ENCODE assay signal across 1 cellular context in the genomic region with DNA sequence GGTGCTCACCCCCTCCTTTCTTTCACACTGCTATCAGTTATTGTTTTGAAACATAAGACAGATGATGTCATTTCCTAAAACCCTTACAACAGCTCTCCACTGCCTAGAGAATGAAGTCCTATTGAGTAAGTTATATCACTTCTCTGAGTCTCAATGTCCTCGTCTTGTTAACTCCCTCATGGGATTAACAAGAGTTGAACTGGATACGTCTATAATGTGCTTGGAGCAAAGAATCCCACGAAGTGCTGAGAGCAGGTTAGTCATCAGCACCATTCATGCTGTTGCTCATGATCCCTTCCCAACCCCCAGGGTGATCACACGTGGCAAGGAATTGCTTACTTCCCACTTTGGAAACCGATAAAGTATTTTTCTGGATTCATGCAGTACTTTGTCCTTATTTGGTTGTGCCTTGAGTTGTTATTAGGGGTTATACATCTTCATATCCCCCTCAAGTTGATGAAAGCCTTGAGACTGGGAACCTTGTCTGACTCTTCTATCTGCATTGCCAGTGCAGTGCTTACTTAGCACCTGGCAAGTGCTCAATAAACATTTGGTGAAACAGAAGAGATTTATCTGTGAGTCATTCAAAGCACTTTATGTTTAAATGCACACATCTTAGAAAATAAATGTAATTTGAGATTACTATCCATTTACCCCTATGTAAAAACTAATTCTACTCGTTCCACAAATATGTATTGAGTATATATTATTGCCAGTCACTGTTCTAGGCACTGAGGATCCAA.
TF ChIP-seq lines count a peak whose summit lies in the region.

No MANE protein-coding gene starts in this region.

TF ChIP-seq in HEK293, 187 proteins besides CTCF, POLR2A, EP300 and RAD21 (continued from another document and continues in another):
- TF ChIP-seq ZBTB6 (tag by site-specific recombination; IDR thresholded peaks at IDR 0.05), result no peak
- TF ChIP-seq ZNF146 (tag by site-specific recombination; IDR thresholded peaks at IDR 0.05), result no peak
- no peak for TF ChIP-seq IKZF3 (tag by site-specific recombination; IDR thresholded peaks at IDR 0.05)
- TF ChIP-seq, protein P1, sequence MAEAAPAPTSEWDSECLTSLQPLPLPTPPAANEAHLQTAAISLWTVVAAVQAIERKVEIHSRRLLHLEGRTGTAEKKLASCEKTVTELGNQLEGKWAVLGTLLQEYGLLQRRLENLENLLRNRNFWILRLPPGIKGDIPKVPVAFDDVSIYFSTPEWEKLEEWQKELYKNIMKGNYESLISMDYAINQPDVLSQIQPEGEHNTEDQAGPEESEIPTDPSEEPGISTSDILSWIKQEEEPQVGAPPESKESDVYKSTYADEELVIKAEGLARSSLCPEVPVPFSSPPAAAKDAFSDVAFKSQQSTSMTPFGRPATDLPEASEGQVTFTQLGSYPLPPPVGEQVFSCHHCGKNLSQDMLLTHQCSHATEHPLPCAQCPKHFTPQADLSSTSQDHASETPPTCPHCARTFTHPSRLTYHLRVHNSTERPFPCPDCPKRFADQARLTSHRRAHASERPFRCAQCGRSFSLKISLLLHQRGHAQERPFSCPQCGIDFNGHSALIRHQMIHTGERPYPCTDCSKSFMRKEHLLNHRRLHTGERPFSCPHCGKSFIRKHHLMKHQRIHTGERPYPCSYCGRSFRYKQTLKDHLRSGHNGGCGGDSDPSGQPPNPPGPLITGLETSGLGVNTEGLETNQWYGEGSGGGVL (tag by site-specific recombination; IDR thresholded peaks at IDR 0.05), result peak; percentile 63
- TF ChIP-seq ZBTB1 (tag by site-specific recombination; IDR thresholded peaks at IDR 0.05), result no peak
- no peak for TF ChIP-seq ZBTB26 (tag by site-specific recombination; optimal IDR thresholded peaks at IDR 0.05)
- TF ChIP-seq GLIS1 (tag by site-specific recombination; IDR thresholded peaks at IDR 0.05), result 0 out of 2 replicates have a peak, but pooled peaks have one; percentile 12
- TF ChIP-seq SP7 (tag by site-specific recombination; IDR thresholded peaks at IDR 0.05), result no peak
- TF ChIP-seq ZNF221 (tag by site-specific recombination; IDR thresholded peaks at IDR 0.05; ENCODE audit: borderline replicate concordance), result no peak
- TF ChIP-seq, protein P2, sequence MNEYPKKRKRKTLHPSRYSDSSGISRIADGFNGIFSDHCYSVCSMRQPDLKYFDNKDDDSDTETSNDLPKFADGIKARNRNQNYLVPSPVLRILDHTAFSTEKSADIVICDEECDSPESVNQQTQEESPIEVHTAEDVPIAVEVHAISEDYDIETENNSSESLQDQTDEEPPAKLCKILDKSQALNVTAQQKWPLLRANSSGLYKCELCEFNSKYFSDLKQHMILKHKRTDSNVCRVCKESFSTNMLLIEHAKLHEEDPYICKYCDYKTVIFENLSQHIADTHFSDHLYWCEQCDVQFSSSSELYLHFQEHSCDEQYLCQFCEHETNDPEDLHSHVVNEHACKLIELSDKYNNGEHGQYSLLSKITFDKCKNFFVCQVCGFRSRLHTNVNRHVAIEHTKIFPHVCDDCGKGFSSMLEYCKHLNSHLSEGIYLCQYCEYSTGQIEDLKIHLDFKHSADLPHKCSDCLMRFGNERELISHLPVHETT (tag by site-specific recombination; IDR thresholded peaks at IDR 0.05), result no peak
- TF ChIP-seq ZFP41 (tag by site-specific recombination; IDR thresholded peaks at IDR 0.05; ENCODE audit: borderline replicate concordance), result no peak
- no peak for TF ChIP-seq SP3 (tag by site-specific recombination; IDR thresholded peaks at IDR 0.05)
- no peak for TF ChIP-seq ZNF248 (tag by site-specific recombination; IDR thresholded peaks at IDR 0.05)
- TF ChIP-seq ZIC2 (tag by site-specific recombination; IDR thresholded peaks at IDR 0.05), result no peak
- no peak for TF ChIP-seq ZNF521 (tag by site-specific recombination; IDR thresholded peaks at IDR 0.05)
- TF ChIP-seq ZNF223 (tag by site-specific recombination; IDR thresholded peaks at IDR 0.05), result no peak
- TF ChIP-seq ZNF544 (tag by site-specific recombination; IDR thresholded peaks at IDR 0.05), result no peak
- TF ChIP-seq ZSCAN30 (tag by site-specific recombination; IDR thresholded peaks at IDR 0.05), result no peak
- TF ChIP-seq ZNF19 (tag by site-specific recombination; IDR thresholded peaks at IDR 0.05; ENCODE audit: low read depth), result no peak
- no peak for TF ChIP-seq GLI2 (tag by site-specific recombination; IDR thresholded peaks at IDR 0.05; ENCODE audit: borderline replicate concordance, low read depth)
- no peak for TF ChIP-seq ELK4 (IDR thresholded peaks at IDR 0.05; ENCODE audit: borderline replicate concordance, low read depth, low read length)
- no peak for TF ChIP-seq ZNF658 (tag by site-specific recombination; IDR thresholded peaks at IDR 0.05)
- no peak for TF ChIP-seq GFI1B (tag by site-specific recombination; IDR thresholded peaks at IDR 0.05)
- 0 out of 2 replicates have a peak, but pooled peaks have one; percentile 25 for TF ChIP-seq ZNF558 (tag by site-specific recombination; IDR thresholded peaks at IDR 0.05)
- no peak for TF ChIP-seq ZNF549 (tag by site-specific recombination; IDR thresholded peaks at IDR 0.05)
- TF ChIP-seq ZNF292 (tag by site-specific recombination; IDR thresholded peaks at IDR 0.05; ENCODE audit: borderline replicate concordance, low read depth), result no peak
- TF ChIP-seq, protein P3, sequence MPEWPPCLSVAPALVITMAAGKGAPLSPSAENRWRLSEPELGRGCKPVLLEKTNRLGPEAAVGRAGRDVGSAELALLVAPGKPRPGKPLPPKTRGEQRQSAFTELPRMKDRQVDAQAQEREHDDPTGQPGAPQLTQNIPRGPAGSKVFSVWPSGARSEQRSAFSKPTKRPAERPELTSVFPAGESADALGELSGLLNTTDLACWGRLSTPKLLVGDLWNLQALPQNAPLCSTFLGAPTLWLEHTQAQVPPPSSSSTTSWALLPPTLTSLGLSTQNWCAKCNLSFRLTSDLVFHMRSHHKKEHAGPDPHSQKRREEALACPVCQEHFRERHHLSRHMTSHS (tag by site-specific recombination; IDR thresholded peaks at IDR 0.05), result no peak
- TF ChIP-seq INSM2 (tag by site-specific recombination; IDR thresholded peaks at IDR 0.05), result no peak
- TF ChIP-seq ZNF621 (tag by site-specific recombination; IDR thresholded peaks at IDR 0.05), result no peak
- no peak for TF ChIP-seq ZFHX2 (tag by site-specific recombination; conservative IDR thresholded peaks at IDR 0.05)
- no peak for TF ChIP-seq ZNF354C (tag by site-specific recombination; IDR thresholded peaks at IDR 0.05; ENCODE audit: borderline replicate concordance, low read depth)
- TF ChIP-seq, protein P4, sequence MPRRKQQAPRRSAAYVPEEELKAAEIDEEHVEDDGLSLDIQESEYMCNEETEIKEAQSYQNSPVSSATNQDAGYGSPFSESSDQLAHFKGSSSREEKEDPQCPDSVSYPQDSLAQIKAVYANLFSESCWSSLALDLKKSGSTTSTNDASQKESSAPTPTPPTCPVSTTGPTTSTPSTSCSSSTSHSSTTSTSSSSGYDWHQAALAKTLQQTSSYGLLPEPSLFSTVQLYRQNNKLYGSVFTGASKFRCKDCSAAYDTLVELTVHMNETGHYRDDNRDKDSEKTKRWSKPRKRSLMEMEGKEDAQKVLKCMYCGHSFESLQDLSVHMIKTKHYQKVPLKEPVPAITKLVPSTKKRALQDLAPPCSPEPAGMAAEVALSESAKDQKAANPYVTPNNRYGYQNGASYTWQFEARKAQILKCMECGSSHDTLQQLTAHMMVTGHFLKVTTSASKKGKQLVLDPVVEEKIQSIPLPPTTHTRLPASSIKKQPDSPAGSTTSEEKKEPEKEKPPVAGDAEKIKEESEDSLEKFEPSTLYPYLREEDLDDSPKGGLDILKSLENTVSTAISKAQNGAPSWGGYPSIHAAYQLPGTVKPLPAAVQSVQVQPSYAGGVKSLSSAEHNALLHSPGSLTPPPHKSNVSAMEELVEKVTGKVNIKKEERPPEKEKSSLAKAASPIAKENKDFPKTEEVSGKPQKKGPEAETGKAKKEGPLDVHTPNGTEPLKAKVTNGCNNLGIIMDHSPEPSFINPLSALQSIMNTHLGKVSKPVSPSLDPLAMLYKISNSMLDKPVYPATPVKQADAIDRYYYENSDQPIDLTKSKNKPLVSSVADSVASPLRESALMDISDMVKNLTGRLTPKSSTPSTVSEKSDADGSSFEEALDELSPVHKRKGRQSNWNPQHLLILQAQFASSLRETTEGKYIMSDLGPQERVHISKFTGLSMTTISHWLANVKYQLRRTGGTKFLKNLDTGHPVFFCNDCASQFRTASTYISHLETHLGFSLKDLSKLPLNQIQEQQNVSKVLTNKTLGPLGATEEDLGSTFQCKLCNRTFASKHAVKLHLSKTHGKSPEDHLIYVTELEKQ (tag by site-specific recombination; IDR thresholded peaks at IDR 0.05; ENCODE audit: borderline replicate concordance), result no peak
- TF ChIP-seq ZBTB8A (tag by site-specific recombination; IDR thresholded peaks at IDR 0.05), result no peak
- TF ChIP-seq PRDM1 (tag by site-specific recombination; IDR thresholded peaks at IDR 0.05), result no peak
- TF ChIP-seq ZNF670 (tag by site-specific recombination; IDR thresholded peaks at IDR 0.05; ENCODE audit: low read depth), result no peak
- TF ChIP-seq ZSCAN4 (tag by site-specific recombination; IDR thresholded peaks at IDR 0.05), result no peak
- TF ChIP-seq TRIM28 (IDR thresholded peaks at IDR 0.05; ENCODE audit: borderline replicate concordance, low read length), result peak; percentile 88; the same call in 1 of the 2 replicates
- no peak for TF ChIP-seq RBAK (tag by site-specific recombination; IDR thresholded peaks at IDR 0.05)
- no peak for TF ChIP-seq WT1 (tag by site-specific recombination; IDR thresholded peaks at IDR 0.05)
- no peak for TF ChIP-seq ZNF48 (tag by site-specific recombination; IDR thresholded peaks at IDR 0.05)
- TF ChIP-seq ZBTB20 (tag by site-specific recombination; IDR thresholded peaks at IDR 0.05), result 0 out of 2 replicates have a peak, but pooled peaks have one; percentile 11
- TF ChIP-seq ZNF501 (tag by site-specific recombination; IDR thresholded peaks at IDR 0.05), result no peak
- no peak for TF ChIP-seq OSR2 (tag by site-specific recombination; IDR thresholded peaks at IDR 0.05)
- TF ChIP-seq MZF1 (tag by site-specific recombination; IDR thresholded peaks at IDR 0.05; ENCODE audit: borderline replicate concordance), result peak; percentile 53; the same call in 1 of the 2 replicates
- TF ChIP-seq, protein P5, sequence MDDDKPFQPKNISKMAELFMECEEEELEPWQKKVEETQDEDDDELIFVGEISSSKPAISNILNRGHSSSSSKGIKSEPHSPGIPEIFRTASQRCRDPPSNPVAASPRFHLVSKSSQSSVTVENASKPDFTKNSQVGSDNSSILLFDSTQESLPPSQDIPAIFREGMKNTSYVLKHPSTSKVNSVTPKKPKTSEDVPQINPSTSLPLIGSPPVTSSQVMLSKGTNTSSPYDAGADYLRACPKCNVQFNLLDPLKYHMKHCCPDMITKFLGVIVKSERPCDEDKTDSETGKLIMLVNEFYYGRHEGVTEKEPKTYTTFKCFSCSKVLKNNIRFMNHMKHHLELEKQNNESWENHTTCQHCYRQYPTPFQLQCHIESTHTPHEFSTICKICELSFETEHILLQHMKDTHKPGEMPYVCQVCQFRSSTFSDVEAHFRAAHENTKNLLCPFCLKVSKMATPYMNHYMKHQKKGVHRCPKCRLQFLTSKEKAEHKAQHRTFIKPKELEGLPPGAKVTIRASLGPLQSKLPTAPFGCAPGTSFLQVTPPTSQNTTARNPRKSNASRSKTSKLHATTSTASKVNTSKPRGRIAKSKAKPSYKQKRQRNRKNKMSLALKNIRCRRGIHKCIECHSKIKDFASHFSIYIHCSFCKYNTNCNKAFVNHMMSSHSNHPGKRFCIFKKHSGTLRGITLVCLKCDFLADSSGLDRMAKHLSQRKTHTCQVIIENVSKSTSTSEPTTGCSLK (tag by site-specific recombination; IDR thresholded peaks at IDR 0.05), result no peak
- no peak for TF ChIP-seq ZNF791 (tag by site-specific recombination; IDR thresholded peaks at IDR 0.05)
- TF ChIP-seq KLF16 (tag by site-specific recombination; IDR thresholded peaks at IDR 0.05), result no peak
